In genomic region chr12:131268125-131268524, GRCh38 we compare ENCODE assay signal across 8 cellular contexts.
DNase-seq lines count a peak whose midpoint lies in the region; ATAC-seq, FAIRE-seq and TF ChIP-seq lines count a peak whose summit lies in the region.
"Not testable (repeated sequence)": the region's sequence is repeated elsewhere in the genome, so short reads cannot be mapped to it uniquely, and the experiment has no call there.

No MANE protein-coding gene starts in this region.

- FAIRE-seq in small intestine (lab: Jason Lieb, UNC), result not testable (repeated sequence)

- intact Hi-C loops in HCT116 (cut with micrococcal nuclease); adrenal gland (cut with DNase I); left ventricle myocardium superior (cut with micrococcal nuclease); vagina (cut with DNase I): not testable (repeated sequence)

- H3K79me2 ChIP-seq in HCT116 (ENCODE audit: insufficient read depth, low read length), result not testable (repeated sequence)

- TF ChIP-seq CTCF in HCT116 (IDR thresholded peaks at IDR 0.05 in 2 of 3, conservative IDR thresholded peaks at IDR 0.05 in 1 of 3; ENCODE audit: borderline replicate concordance in 1 of 3, insufficient read depth in 1 of 3, low read depth in 2 of 3, low read length in 2 of 3); adrenal gland (IDR thresholded peaks at IDR 0.05); vagina (IDR thresholded peaks at IDR 0.05): not testable (repeated sequence)

- H3K4me2 ChIP-seq in HCT116 (ENCODE audit: low read length), result peak overlapping the region; percentile 53

- not testable (repeated sequence) for H3K4me3 ChIP-seq in HCT116 (replicated peaks in 1 of 2; ENCODE audit: low read depth in 1 of 2, low read length in 2 of 2); adrenal gland; small intestine (ENCODE audit: low read depth in 1 of 2, low read length in 2 of 2); vagina

- TF ChIP-seq POLR2A in HCT116 (IDR thresholded peaks at IDR 0.05; ENCODE audit: borderline replicate concordance, extremely low read depth, insufficient read depth, insufficient read length); adrenal gland (IDR thresholded peaks at IDR 0.05); vagina (IDR thresholded peaks at IDR 0.05): not testable (repeated sequence)

- not testable (repeated sequence) for H3K9me3 ChIP-seq in HCT116 (ENCODE audit: control insufficient read depth in 1 of 2, insufficient read depth in 1 of 2, low read depth in 1 of 2, low read length in 2 of 2); adrenal gland (replicated peaks in 1 of 3); small intestine (ENCODE audit: control insufficient read depth, low read depth); vagina

- 0 out of 2 replicates have a peak overlapping the region, but pooled peaks have one; percentile 13 for H3K9ac ChIP-seq in HCT116 (ENCODE audit: low read length)

- ATAC-seq in HCT116 (peak; percentile 90), esophagus mucosa (peak; percentile 80), left ventricle myocardium superior (peak; percentile 96)

- WGBS in adrenal gland, 4 donors, result 20 to 35% (median 28%) methylated on average over 4 to 7 of the region's 7 CpGs
- WGBS in small intestine, 3 donors, result 11 to 48% (median 35%) methylated on average over 3 to 7 of the region's 7 CpGs

- not testable (repeated sequence) for H4K20me1 ChIP-seq in HCT116 (ENCODE audit: insufficient read depth)

- not testable (repeated sequence) for H3K9me2 ChIP-seq in HCT116 (ENCODE audit: insufficient read depth)

- CTCF ChIA-PET in HCT116 (lab: Charles Lee), result interaction anchor here (1.0 kb wide), 1 partner anchor 135 kb away, joined by 3 read pairs; no protein-coding TSS in a partner anchor

- not testable (repeated sequence) for H3K36me3 ChIP-seq in HCT116 (ENCODE audit: control insufficient read depth in 1 of 2, insufficient read depth in 2 of 2, low read length in 2 of 2); adrenal gland (replicated peaks in 1 of 2); small intestine (ENCODE audit: control insufficient read depth in 2 of 2, insufficient read depth in 2 of 2, low read length in 2 of 2); vagina

- not testable (repeated sequence) for H3K4me1 ChIP-seq in HCT116 (ENCODE audit: control insufficient read depth in 1 of 2, insufficient read depth in 2 of 2, low read length in 2 of 2); adrenal gland (replicated peaks in 1 of 2)
- H3K4me1 ChIP-seq in small intestine (ENCODE audit: control insufficient read depth in 2 of 2, insufficient read depth in 1 of 2, low read depth in 1 of 2, low read length in 1 of 2) (peaks cover 0 to 10% of the 10 kb centered on the region in 2 donors), vagina (peaks cover 16% of the 10 kb centered on the region)

- H2AFZ ChIP-seq in HCT116 (ENCODE audit: low read depth, low read length, poor library complexity, severe bottlenecking), result peak overlapping the region; percentile 48

- TF ChIP-seq RAD21 in HCT116 (IDR thresholded peaks at IDR 0.05; ENCODE audit: low read depth), result not testable (repeated sequence)

- not testable (repeated sequence) for BruUV-seq in HCT116 (replicated peaks; lab: Mats Ljungman, UMichigan)

- RAD21 ChIA-PET in HCT116 (lab: Charles Lee; ENCODE audit: low non-redundant PET in 1 of 2, low total read pairs in 2 of 2, uncharacterized antibody in 2 of 2, unreplicated experiment in 2 of 2), result not testable (repeated sequence)

- POLR2A ChIA-PET in HCT116 (lab: Charles Lee), result not testable (repeated sequence)

- not testable (repeated sequence) for H3K27me3 ChIP-seq in HCT116 (ENCODE audit: insufficient read depth, low read length); adrenal gland; small intestine (ENCODE audit: control insufficient read depth in 2 of 2, insufficient read depth in 2 of 2, low read length in 2 of 2); vagina

- not testable (repeated sequence) for H3K27ac ChIP-seq in HCT116 (ENCODE audit: low read depth, low read length); small intestine (ENCODE audit: low read depth in 1 of 2, low read length in 1 of 2)
- peak overlapping the region in 1 of 5 donors; percentile 47 for H3K27ac ChIP-seq in adrenal gland
- H3K27ac ChIP-seq in vagina, result peak overlapping the region; percentile 56

- peak; percentile 59 for DNase-seq in AG20443 (ENCODE audit: low spot score)
- not testable (repeated sequence) for DNase-seq in HCT116 (ENCODE audit: low read depth, low spot score); vagina (ENCODE audit: extremely low spot score in 2 of 2)
- DNase-seq in adrenal gland, result peak; percentile 73 to 84 (median 79)
- DNase-seq in left ventricle myocardium superior, result peak; percentile 79
- DNase-seq in mucosa of gallbladder (ENCODE audit: low spot score), result peak; percentile 66
- peak; percentile 24 for DNase-seq in small intestine
